In genomic region chr17:7685533-7686220, GRCh38 we compare ENCODE assay signal across 8 cellular contexts. TPM values are rescaled to one million over a fixed set of nuclear protein-coding genes. Genes with fewer than 3 reads are reported as not detected.
DNase-seq lines count a peak whose midpoint lies in the region; ATAC-seq and TF ChIP-seq lines count a peak whose summit lies in the region.

No MANE protein-coding gene starts in this region.

- POLR2A ChIA-PET in A673 (lab: Charles Lee; ENCODE audit: low non-redundant PET), result interaction anchor here (0.6 to 0.8 kb wide), 3 partner anchors 245 to 433 kb away, joined by 3 to 4 read pairs (median 4); no protein-coding TSS in a partner anchor

- no peaks in the 10 kb centered on the region for H3K36me3 ChIP-seq in A673 (ENCODE audit: insufficient read depth, low read length, poor library complexity, severe bottlenecking)
- H3K36me3 ChIP-seq in kidney epithelial cell (ENCODE audit: control insufficient read depth, insufficient read depth, low read length), result no peaks in the 10 kb centered on the region

- no peaks in the 10 kb centered on the region for H3K9me3 ChIP-seq in A673 (ENCODE audit: low read depth, low read length, poor library complexity, severe bottlenecking)

- ATAC-seq in GM18858 (IDR thresholded peaks at IDR 0.05; ENCODE audit: unreplicated experiment) (peak; percentile 40), HG03097 (IDR thresholded peaks at IDR 0.05; ENCODE audit: low FRiP score, unreplicated experiment) (peak; percentile 46)

- CTCF ChIA-PET in A673 (lab: Charles Lee), result interaction anchor here (2.5 kb wide), 1 partner anchor 70 kb away, joined by 18 read pairs; the partner anchor contains the start of gene FXR2

- peak overlapping the region; percentile 99 for H3K27ac ChIP-seq in A673 (ENCODE audit: low read depth, low read length, poor library complexity, severe bottlenecking)

- H3K27me3 ChIP-seq in A673 (replicated peaks; ENCODE audit: insufficient read depth, low read depth, low read length, poor library complexity) (no peaks in the 10 kb centered on the region), kidney epithelial cell (ENCODE audit: control insufficient read depth, insufficient read depth, low read length) (no peaks in the 10 kb centered on the region)

- no TSS peak for BruUV-seq in A673 (replicated peaks; lab: Mats Ljungman, UMichigan)

- DNase-seq in A673 (ENCODE audit: low spot score) (peak; percentile 97), NCI-H2196 treated with DMSO at 0.1 percent for 48 hours (lab: John Stamatoyannopoulos, UW; ENCODE audit: unreplicated experiment) (peak; percentile 61), cerebellum (ENCODE audit: low spot score) (peak; percentile 94), kidney epithelial cell (ENCODE audit: low read depth) (peak; percentile 70)
- peak; percentile 79 for DNase-seq in activated CD4-positive, alpha-beta T cell treated with anti-CD3 and anti-CD28 coated beads for 1 hour
- peak; percentile 83 to 84 for DNase-seq in stimulated activated CD4-positive, alpha-beta T cell treated with anti-CD3 and anti-CD28 coated beads, Interleukin-15, amount 100 ng/mL, for 48 hours (ENCODE audit: low read depth in 2 of 2)

- H3K4me3 ChIP-seq in A673 (ENCODE audit: low read depth, low read length, poor library complexity, severe bottlenecking) (peak overlapping the region; percentile 91), kidney epithelial cell (ENCODE audit: low read depth, low read length) (peak overlapping the region; percentile 91)

- H3K4me1 ChIP-seq in A673 (ENCODE audit: insufficient read depth, low read length, poor library complexity, severe bottlenecking), result peaks cover 20% of the 10 kb centered on the region

- TF ChIP-seq CTCF in A673 (conservative IDR thresholded peaks at IDR 0.05; ENCODE audit: low read depth, low read length) (no peak), kidney epithelial cell (IDR thresholded peaks at IDR 0.05; ENCODE audit: insufficient read depth, low read length, poor library complexity, severe bottlenecking) (no peak)

- intact Hi-C loops in A673 (cut with micrococcal nuclease; ENCODE audit: unreplicated experiment), result loop anchor here (1.0 to 10.0 kb wide), 5 partner anchors 58 to 641 kb away; partner anchors contain the start of genes FGF11, MPDU1, NAA38 and SAT2

RNA-seq across cellular contexts. Expression of gene TP53, which starts 1.6 kb away (rescaled TPM):
- total RNA-seq in A673 (2021) (32.2 and 34.8 TPM in 2 replicates), cerebellum (12.5 TPM), kidney epithelial cell (154 and 168 TPM in 2 replicates)

RNA-seq across cellular contexts. Expression of gene WRAP53, which starts 2.6 kb away (rescaled TPM):
- total RNA-seq in A673 (2021) (42.2 and 51.8 TPM in 2 replicates), cerebellum (6.2 TPM), kidney epithelial cell (13.3 and 14.9 TPM in 2 replicates)

RNA-seq across cellular contexts. Expression of gene EFNB3, which starts 19.3 kb away (rescaled TPM):
- total RNA-seq in A673 (2021) (10.0 and 15.8 TPM in 2 replicates), cerebellum (14.4 TPM), kidney epithelial cell (4.7 and 5.5 TPM in 2 replicates)

RNA-seq across cellular contexts. Expression of gene DNAH2, which starts 31.9 kb away (rescaled TPM):
- total RNA-seq in A673 (2021) (0.15 and 0.24 TPM in 2 replicates), cerebellum (1.00 TPM), kidney epithelial cell (0.04 TPM in 1 of 2 replicates, not detected in the other)

RNA-seq across cellular contexts. Expression of gene ATP1B2, which starts 35.0 kb away (rescaled TPM):
- 3.5 and 5.9 TPM in 2 replicates for total RNA-seq in A673 (2021)
- 12.8 TPM for total RNA-seq in cerebellum
- total RNA-seq in kidney epithelial cell, result not detected in 2 replicates

Comparison
In these comparisons a context has a peak if more than half of its experiments do, and no peak if none do; other contexts are left out.
1. Peak in every context shown above with its lines: DNase-seq, ATAC-seq, H3K4me3 ChIP-seq and H3K27ac ChIP-seq.